Comparison of ENCODE assay signal across 13 cellular contexts in genomic region chr20:32528905-32529670, GRCh38. TPM values are rescaled to one million over a fixed set of nuclear protein-coding genes. Genes with fewer than 3 reads are reported as not detected.
DNase-seq lines count a peak whose midpoint lies in the region; ATAC-seq and TF ChIP-seq lines count a peak whose summit lies in the region.
"Had no signal": no experiment of that assay in that cellular context is flagged by ENCODE, and none has a peak within 500 bp of the region (broad histone marks: within the 10 kb centered on the region; RNA-seq: fewer than 3 reads in every experiment).

No MANE protein-coding gene starts in this region.

- no peak for TF ChIP-seq CTCF in SK-N-SH (IDR thresholded peaks at IDR 0.05)
- no peak for TF ChIP-seq CTCF in DND-41 (IDR thresholded peaks at IDR 0.05; ENCODE audit: borderline replicate concordance, extremely low read depth, low read length, poor library complexity, severe bottlenecking)

- ATAC-seq in SK-N-SH treated with all-trans-retinoic acid at 6 μM for 48 hours = no peak
- ATAC-seq in DND-41 (ENCODE audit: insufficient read depth, low read depth) = peak; percentile 27
- ATAC-seq in natural killer cell treated with Interleukin-12 subunit alpha and Interleukin-12 subunit beta and Interleukin-15 and Interleukin-18, amount 100 ng/mL, for 72 hours = no peak

- peak overlapping the region in 1 of 2 experiments; percentile 86; a peak in 2 of 4 replicates for H3K27ac ChIP-seq in SK-N-SH (ENCODE audit: low read depth in 2 of 2, low read length in 1 of 2)
- H3K27ac ChIP-seq in DND-41 (ENCODE audit: low read length) = peak overlapping the region; percentile 58
- H3K27ac ChIP-seq in angular gyrus (ENCODE audit: low read depth, low read length) = peak overlapping the region; percentile 82
- H3K27ac ChIP-seq: ascending aorta, suprapubic skin had no signal

- H3K9ac ChIP-seq in SK-N-SH (no peak overlapping the region), DND-41 (ENCODE audit: low read depth, low read length) (0 out of 2 replicates have a peak overlapping the region, but pooled peaks have one; percentile 4)

- H3K36me3 ChIP-seq in SK-N-SH (replicated peaks in 1 of 2; ENCODE audit: control insufficient read depth in 1 of 2, insufficient read depth in 2 of 2, low read length in 1 of 2) (no peaks in the 10 kb centered on the region), DND-41 (ENCODE audit: insufficient read depth, low read length) (peaks cover 28% of the 10 kb centered on the region)
- H3K36me3 ChIP-seq: ascending aorta, suprapubic skin had no signal

- H3K9me2 ChIP-seq in SK-N-SH = no peaks in the 10 kb centered on the region

- H3F3A ChIP-seq in SK-N-SH (replicated peaks; ENCODE audit: insufficient read depth) = no peaks in the 10 kb centered on the region

- peak overlapping the region; percentile 56 to 89 for H3K27ac Mint-ChIP-seq in natural killer cell treated with Interleukin-12 subunit alpha and Interleukin-12 subunit beta and Interleukin-15 and Interleukin-18, amount 100 ng/mL, for 72 hours

- no peak overlapping the region for H3K4me3 Mint-ChIP-seq in natural killer cell treated with Interleukin-12 subunit alpha and Interleukin-12 subunit beta and Interleukin-15 and Interleukin-18, amount 100 ng/mL, for 72 hours

- H3K27me3 Mint-ChIP-seq in natural killer cell treated with Interleukin-12 subunit alpha and Interleukin-12 subunit beta and Interleukin-15 and Interleukin-18, amount 100 ng/mL, for 72 hours = no peaks in the 10 kb centered on the region

- peaks cover 43 to 64% of the 10 kb centered on the region in 2 donors for H3K4me1 Mint-ChIP-seq in natural killer cell treated with Interleukin-12 subunit alpha and Interleukin-12 subunit beta and Interleukin-15 and Interleukin-18, amount 100 ng/mL, for 72 hours (ENCODE audit: low read depth in 2 of 2)

- H2AFZ ChIP-seq in SK-N-SH (ENCODE audit: low read depth) (no peak overlapping the region), DND-41 (ENCODE audit: low read depth, low read length) (no peak overlapping the region)

- H3K4me1 ChIP-seq in SK-N-SH (ENCODE audit: control insufficient read depth in 1 of 2, insufficient read depth in 2 of 2, low read depth in 1 of 2, low read length in 1 of 2) = peaks cover 0 to 50% of the 10 kb centered on the region in 2 experiments; a peak in 1 of 4 replicates
- peaks cover 29% of the 10 kb centered on the region for H3K4me1 ChIP-seq in DND-41 (ENCODE audit: insufficient read depth, low read length)
- H3K4me1 ChIP-seq: ascending aorta had no signal

- POLR2A ChIA-PET in SK-N-SH (lab: Yijun Ruan, JAX) = interaction anchor here (1.6 kb wide), 1 partner anchor 41 kb away, joined by 3 read pairs; no protein-coding TSS in a partner anchor

- CTCF ChIA-PET in SK-N-SH (lab: Yijun Ruan, JAX) = interaction anchor here (1.3 to 13.1 kb wide), 3 partner anchors 44 to 121 kb away, joined by 3 to 326 read pairs (median 5); no protein-coding TSS in a partner anchor

- 90% methylated on average over 9 of the region's 13 CpGs for WGBS in SK-N-SH (ENCODE audit: low lambda C conversion rate)

- H3K79me2 ChIP-seq in SK-N-SH (ENCODE audit: insufficient read depth) (no peaks in the 10 kb centered on the region), DND-41 (ENCODE audit: insufficient read depth, low read length) (peaks cover 45% of the 10 kb centered on the region)

- no peak overlapping the region for H3K4me3 ChIP-seq in SK-N-SH (ENCODE audit: low read depth in 2 of 2, low read length in 1 of 2)
- no peak overlapping the region for H3K4me3 ChIP-seq in DND-41 (ENCODE audit: low read depth in 1 of 2, low read length in 2 of 2)
- H3K4me3 ChIP-seq: ascending aorta, suprapubic skin had no signal

- H3K4me2 ChIP-seq in SK-N-SH (no peak overlapping the region), DND-41 (ENCODE audit: insufficient read depth, low read length) (no peak overlapping the region)

- no peaks in the 10 kb centered on the region for H4K20me1 ChIP-seq in SK-N-SH (ENCODE audit: insufficient read depth)
- peaks cover 4% of the 10 kb centered on the region; the same call in 1 of the 2 replicates for H4K20me1 ChIP-seq in DND-41 (ENCODE audit: insufficient read depth, low read length)

- H3K9me3 Mint-ChIP-seq in natural killer cell treated with Interleukin-12 subunit alpha and Interleukin-12 subunit beta and Interleukin-15 and Interleukin-18, amount 100 ng/mL, for 72 hours = no peaks in the 10 kb centered on the region

- H3K9me3 ChIP-seq in SK-N-SH = no peaks in the 10 kb centered on the region
- no peaks in the 10 kb centered on the region for H3K9me3 ChIP-seq in DND-41 (ENCODE audit: insufficient read depth, low read length, severe bottlenecking)
- H3K9me3 ChIP-seq: ascending aorta, suprapubic skin had no signal

- no peaks in the 10 kb centered on the region for H3K36me3 Mint-ChIP-seq in natural killer cell treated with Interleukin-12 subunit alpha and Interleukin-12 subunit beta and Interleukin-15 and Interleukin-18, amount 100 ng/mL, for 72 hours

- peak; percentile 5 for DNase-seq in SK-N-SH
- no peak for DNase-seq in DND-41
- peak; percentile 41 for DNase-seq in natural killer cell treated with Interleukin-12 subunit alpha and Interleukin-12 subunit beta and Interleukin-15 and Interleukin-18, amount 100 ng/mL, for 72 hours (ENCODE audit: low spot score)
- no peak for DNase-seq in UCSD-AML1 (lab: John Stamatoyannopoulos, UW; ENCODE audit: unreplicated experiment)
- DNase-seq in NCI-H2107 (lab: John Stamatoyannopoulos, UW) = no peak
- DNase-seq in putamen (ENCODE audit: low spot score) = no peak
- DNase-seq: activated T-cell treated with anti-CD3 and anti-CD28 coated beads for 4 hours; stimulated activated CD4-positive, alpha-beta T cell treated with anti-CD3 and anti-CD28 coated beads, Interleukin-15, amount 100 ng/mL, for 24 hours; T-helper 1 cell had no signal

- H3K27me3 ChIP-seq in SK-N-SH (ENCODE audit: insufficient read depth) (no peaks in the 10 kb centered on the region), DND-41 (ENCODE audit: insufficient read depth, low read length, poor library complexity) (no peaks in the 10 kb centered on the region)
- H3K27me3 ChIP-seq: ascending aorta had no signal

- TF ChIP-seq RAD21 in SK-N-SH (IDR thresholded peaks at IDR 0.05; ENCODE audit: low read length) = no peak

- TF ChIP-seq EP300 in SK-N-SH (IDR thresholded peaks at IDR 0.05; ENCODE audit: borderline replicate concordance in 1 of 2, low read depth in 1 of 2, low read length in 1 of 2) = no peak

TF ChIP-seq in SK-N-SH, 30 proteins besides CTCF, POLR2A, EP300 and RAD21:
- TF ChIP-seq TAF1 (IDR thresholded peaks at IDR 0.05; ENCODE audit: borderline replicate concordance, low read depth, low read length) (no peak), FOSL2 (IDR thresholded peaks at IDR 0.05; ENCODE audit: borderline replicate concordance, low read depth) (no peak), RXRA (IDR thresholded peaks at IDR 0.05; ENCODE audit: borderline replicate concordance, low read depth) (no peak)

TF ChIP-seq in SK-N-SH treated with all-trans-retinoic acid at 6 μM for 48 hours, 23 proteins besides CTCF, POLR2A, EP300 and RAD21:
- no peak for TF ChIP-seq TCF4 (CRISPR knock-in tag; IDR thresholded peaks at IDR 0.05; ENCODE audit: borderline replicate concordance)
- TF ChIP-seq TSHZ2 (CRISPR knock-in tag; IDR thresholded peaks at IDR 0.05) = no peak
- no peak for TF ChIP-seq PPARA (CRISPR knock-in tag; IDR thresholded peaks at IDR 0.05; ENCODE audit: borderline replicate concordance)
- TF ChIP-seq ARNTL (CRISPR knock-in tag; IDR thresholded peaks at IDR 0.05; ENCODE audit: borderline replicate concordance, low read depth) = no peak
- no peak for TF ChIP-seq OSR1 (CRISPR knock-in tag; IDR thresholded peaks at IDR 0.05)

RNA-seq across cellular contexts. Expression of gene NOL4L, which starts 56.0 kb away (rescaled TPM):
- 10.4 and 14.3 TPM in 2 replicates for polyA plus RNA-seq in SK-N-SH (2012; rRNA removed)
- 8.7 and 10.6 TPM in 2 replicates for polyA plus RNA-seq in SK-N-SH (2012; cell fraction: cytosol; rRNA removed)
- 35.9 and 37.2 TPM in 2 replicates for polyA plus RNA-seq in SK-N-SH (2012; cell fraction: nucleus; rRNA removed)
- 10 to 100 TPM; 20.0 to 20.1 TPM for total RNA-seq in natural killer cell treated with Interleukin-12 subunit alpha and Interleukin-12 subunit beta and Interleukin-15 and Interleukin-18, amount 100 ng/mL, for 72 hours

Comparison
In these comparisons a context has a peak if more than half of its experiments do, and no peak if none do; other contexts are left out.
1. DNase-seq: peak in SK-N-SH (single experiment) and natural killer cell treated with Interleukin-12 subunit alpha and Interleukin-12 subunit beta and Interleukin-15 and Interleukin-18, amount 100 ng/mL, for 72 hours (single experiment); none in DND-41 (single experiment), UCSD-AML1 (single experiment), NCI-H2107 (single experiment) and putamen (single experiment).